ENCODE assay signal across 2 cellular contexts in genomic region chr13:46797468-46798237, GRCh38.
TF ChIP-seq lines count a peak whose summit lies in the region.

No MANE protein-coding gene starts in this region.

TF ChIP-seq in A549, 52 proteins besides CTCF, POLR2A, EP300 and RAD21 (continued from another document):
- TF ChIP-seq REST (IDR thresholded peaks at IDR 0.05), result 0 out of 2 replicates have a peak, but pooled peaks have one; percentile 0
- TF ChIP-seq PBX3 (IDR thresholded peaks at IDR 0.05), result no peak

TF ChIP-seq in GM12878, 131 proteins besides CTCF, POLR2A, EP300 and RAD21 (continued from another document):
- no peak for TF ChIP-seq ZNF687 (IDR thresholded peaks at IDR 0.05)
- TF ChIP-seq USF2 (IDR thresholded peaks at IDR 0.05; ENCODE audit: borderline replicate concordance, low read depth, low read length), result no peak
- TF ChIP-seq HSF1 (IDR thresholded peaks at IDR 0.05; ENCODE audit: low read depth, low read length), result no peak
- TF ChIP-seq CEBPB (IDR thresholded peaks at IDR 0.05; ENCODE audit: borderline replicate concordance in 1 of 2, low read depth in 2 of 2, low read length in 2 of 2), result no peak
- no peak for TF ChIP-seq IKZF1 (conservative IDR thresholded peaks at IDR 0.05)
TF ChIP-seq in GM12878: peak in this region for 0.
